9 cellular contexts compared by ENCODE assay signal in genomic region chr14:99753225-99754140, GRCh38. TPM values are rescaled to one million over a fixed set of nuclear protein-coding genes. Genes with fewer than 3 reads are reported as not detected.
A peak's percentile ranks its signal among the peaks of the same experiment; 100 is the strongest.
DNase-seq lines count a peak whose midpoint lies in the region; ATAC-seq and TF ChIP-seq lines count a peak whose summit lies in the region.
"Had no signal": no experiment of that assay in that cellular context is flagged by ENCODE, and none has a peak within 500 bp of the region (broad histone marks: within the 10 kb centered on the region; RNA-seq: fewer than 3 reads in every experiment).

No MANE protein-coding gene starts in this region.

- H3K4me1 ChIP-seq in BLaER1 = peaks cover 99% of the 10 kb centered on the region
- peaks cover 59% of the 10 kb centered on the region for H3K4me1 ChIP-seq in IMR-90 (ENCODE audit: control insufficient read depth, insufficient read depth, low read length)

- no TSS peak for BruUV-seq in IMR-90 (replicated peaks; lab: Mats Ljungman, UMichigan)

- peak overlapping the region; percentile 97 for H2BK20ac ChIP-seq in IMR-90 (ENCODE audit: low read depth, low read length)

- CTCF ChIA-PET in IMR-90 (lab: Yijun Ruan, JAX) = interaction anchor here (0.7 to 1.4 kb wide), 3 partner anchors 23 to 69 kb away, joined by 3 to 6 read pairs (median 5); no protein-coding TSS in a partner anchor

- H3K36me3 Mint-ChIP-seq in endothelial cell (ENCODE audit: low read depth, unreplicated experiment) (no peaks in the 10 kb centered on the region), neural crest cell (ENCODE audit: low read depth) (no peaks in the 10 kb centered on the region), nephron progenitor cell (ENCODE audit: low read depth) (no peaks in the 10 kb centered on the region)
- no peaks in the 10 kb centered on the region for H3K36me3 Mint-ChIP-seq in natural killer cell treated with Interleukin-12 subunit alpha and Interleukin-12 subunit beta and Interleukin-15 and Interleukin-18, amount 100 ng/mL, for 72 hours
- no peaks in the 10 kb centered on the region for H3K36me3 Mint-ChIP-seq in stimulated activated memory B cell treated with anti-CD40 and anti-IgM and Interleukin-4, amounts not matched to agents 10 μg/mL and 1 μg/mL and 100 μg/mL, for 72 hours
- H3K36me3 Mint-ChIP-seq: activated naive CD8-positive, alpha-beta T cell had no signal

- H3K4me3 Mint-ChIP-seq in endothelial cell (ENCODE audit: unreplicated experiment) (no peak overlapping the region), neural crest cell (no peak overlapping the region), nephron progenitor cell (no peak overlapping the region)
- H3K4me3 Mint-ChIP-seq in natural killer cell treated with Interleukin-12 subunit alpha and Interleukin-12 subunit beta and Interleukin-15 and Interleukin-18, amount 100 ng/mL, for 72 hours = no peak overlapping the region
- no peak overlapping the region for H3K4me3 Mint-ChIP-seq in stimulated activated memory B cell treated with anti-CD40 and anti-IgM and Interleukin-4, amounts not matched to agents 10 μg/mL and 1 μg/mL and 100 μg/mL, for 72 hours
- H3K4me3 Mint-ChIP-seq: activated naive CD8-positive, alpha-beta T cell had no signal

- H3K79me1 ChIP-seq in IMR-90 (ENCODE audit: low read depth in 1 of 2, low read length in 2 of 2) = peaks cover 0 to 28% of the 10 kb centered on the region in 2 experiments; a peak in 2 of 4 replicates

- peak overlapping the region; percentile 100 for H3K4ac ChIP-seq in IMR-90 (ENCODE audit: low read depth, low read length)

- H3K56ac ChIP-seq in IMR-90 (ENCODE audit: extremely low read depth, insufficient read depth, low read length) = peak overlapping the region; percentile 63; the same call in 1 of the 2 replicates

- H2AFZ ChIP-seq in IMR-90 (replicated peaks; ENCODE audit: low read length, poor library complexity) = peak overlapping the region; percentile 77

- TF ChIP-seq CTCF in IMR-90 (conservative IDR thresholded peaks at IDR 0.05; ENCODE audit: low read depth, low read length) (peak; percentile 18; the same call in 1 of the 2 replicates), endothelial cell (IDR thresholded peaks at IDR 0.05; ENCODE audit: unreplicated experiment) (no peak), neural crest cell (conservative IDR thresholded peaks at IDR 0.05) (no peak), nephron progenitor cell (IDR thresholded peaks at IDR 0.05) (no peak)

- peak overlapping the region; percentile 99 for H2AK5ac ChIP-seq in IMR-90 (ENCODE audit: low read depth, low read length)

- TF ChIP-seq POLR2A in IMR-90 (IDR thresholded peaks at IDR 0.05; ENCODE audit: low read depth, low read length) = no peak

- peak overlapping the region; percentile 99 for H2BK120ac ChIP-seq in IMR-90 (ENCODE audit: low read depth, low read length)

- peak overlapping the region; percentile 91 to 92 for H4K8ac ChIP-seq in IMR-90 (ENCODE audit: low read depth in 2 of 2, low read length in 2 of 2)

- no peaks in the 10 kb centered on the region for H3K27me3 ChIP-seq in BLaER1
- H3K27me3 ChIP-seq in IMR-90 (ENCODE audit: control insufficient read depth, insufficient read depth, low read length) = no peaks in the 10 kb centered on the region

- H3K9ac ChIP-seq in BLaER1 = peak overlapping the region; percentile 55; the same call in 1 of the 2 replicates
- peak overlapping the region; percentile 38; the same call in 1 of the 2 replicates for H3K9ac ChIP-seq in IMR-90 (ENCODE audit: low read depth, low read length)

- H4K20me1 ChIP-seq in BLaER1 (no peaks in the 10 kb centered on the region), IMR-90 (ENCODE audit: insufficient read depth, low read length) (peaks cover 4% of the 10 kb centered on the region; the same call in 1 of the 2 replicates)

- H3K14ac ChIP-seq in IMR-90 (replicated peaks; ENCODE audit: low read depth, low read length) = peak overlapping the region; percentile 94

- POLR2A ChIA-PET in IMR-90 (lab: Charles Lee; ENCODE audit: unreplicated experiment) = no interaction called here

- peak overlapping the region; percentile 64 for H3K23ac ChIP-seq in IMR-90 (ENCODE audit: low read depth, low read length)

- intact Hi-C loops in IMR-90 (cut with micrococcal nuclease) = no loop called here

- peaks cover 26% of the 10 kb centered on the region for H3K4me1 Mint-ChIP-seq in endothelial cell (ENCODE audit: unreplicated experiment)
- H3K4me1 Mint-ChIP-seq in neural crest cell = peaks cover 39% of the 10 kb centered on the region
- H3K4me1 Mint-ChIP-seq in natural killer cell treated with Interleukin-12 subunit alpha and Interleukin-12 subunit beta and Interleukin-15 and Interleukin-18, amount 100 ng/mL, for 72 hours (ENCODE audit: low read depth in 2 of 2) = peaks cover 5 to 6% of the 10 kb centered on the region in 2 donors
- H3K4me1 Mint-ChIP-seq in nephron progenitor cell = peaks cover 52% of the 10 kb centered on the region
- peaks cover 7% of the 10 kb centered on the region for H3K4me1 Mint-ChIP-seq in stimulated activated memory B cell treated with anti-CD40 and anti-IgM and Interleukin-4, amounts not matched to agents 10 μg/mL and 1 μg/mL and 100 μg/mL, for 72 hours

- H3K4me3 ChIP-seq in BLaER1 (peak overlapping the region; percentile 39), IMR-90 (ENCODE audit: insufficient read depth, low read depth, low read length) (no peak overlapping the region)

- no peak for ATAC-seq in IMR-90 (ENCODE audit: low read depth)
- ATAC-seq in natural killer cell treated with Interleukin-12 subunit alpha and Interleukin-12 subunit beta and Interleukin-15 and Interleukin-18, amount 100 ng/mL, for 72 hours = no peak
- ATAC-seq in stimulated activated memory B cell treated with anti-CD40 and anti-IgM and Interleukin-4, amounts not matched to agents 10 μg/mL and 1 μg/mL and 100 μg/mL, for 72 hours = no peak

- H3K27ac Mint-ChIP-seq in endothelial cell (ENCODE audit: unreplicated experiment) (peak overlapping the region; percentile 61), neural crest cell (ENCODE audit: unreplicated experiment) (peak overlapping the region; percentile 30), nephron progenitor cell (no peak overlapping the region)
- H3K27ac Mint-ChIP-seq in natural killer cell treated with Interleukin-12 subunit alpha and Interleukin-12 subunit beta and Interleukin-15 and Interleukin-18, amount 100 ng/mL, for 72 hours = no peak overlapping the region
- no peak overlapping the region for H3K27ac Mint-ChIP-seq in stimulated activated memory B cell treated with anti-CD40 and anti-IgM and Interleukin-4, amounts not matched to agents 10 μg/mL and 1 μg/mL and 100 μg/mL, for 72 hours
- H3K27ac Mint-ChIP-seq: activated naive CD8-positive, alpha-beta T cell had no signal

- in situ Hi-C loops in IMR-90 (cut with MboI; ENCODE audit: low sequenced_read_pairs) = no loop called here

- peak overlapping the region; percentile 99; the same call in 2 of the 3 replicates for H2BK15ac ChIP-seq in IMR-90 (ENCODE audit: low read depth, low read length)

- peak overlapping the region; percentile 96 for H3K4me2 ChIP-seq in BLaER1
- H3K4me2 ChIP-seq in IMR-90 (ENCODE audit: low read depth, low read length) = no peak overlapping the region

- H3K36me3 ChIP-seq in BLaER1 (no peaks in the 10 kb centered on the region), IMR-90 (ENCODE audit: control insufficient read depth, insufficient read depth, low read length) (no peaks in the 10 kb centered on the region)

- H4K91ac ChIP-seq in IMR-90 (ENCODE audit: insufficient read depth, low read depth, low read length) = peak overlapping the region; percentile 99

- peak overlapping the region; percentile 88 for H2BK5ac ChIP-seq in IMR-90 (ENCODE audit: low read depth, low read length, poor library complexity, severe bottlenecking)

- H3K18ac ChIP-seq in IMR-90 (ENCODE audit: low read depth, low read length) = peak overlapping the region; percentile 93

- H3K27me3 Mint-ChIP-seq in endothelial cell (ENCODE audit: unreplicated experiment) (peaks cover 15% of the 10 kb centered on the region), neural crest cell (ENCODE audit: low read depth) (no peaks in the 10 kb centered on the region), nephron progenitor cell (ENCODE audit: low read depth, poor library complexity) (peaks cover 18% of the 10 kb centered on the region)
- H3K27me3 Mint-ChIP-seq in natural killer cell treated with Interleukin-12 subunit alpha and Interleukin-12 subunit beta and Interleukin-15 and Interleukin-18, amount 100 ng/mL, for 72 hours = peaks cover 21 to 26% of the 10 kb centered on the region in 2 donors
- peaks cover 79% of the 10 kb centered on the region for H3K27me3 Mint-ChIP-seq in stimulated activated memory B cell treated with anti-CD40 and anti-IgM and Interleukin-4, amounts not matched to agents 10 μg/mL and 1 μg/mL and 100 μg/mL, for 72 hours

- dilution Hi-C loops in IMR-90 (cut with HindIII; ENCODE audit: low sequenced_read_pairs, unreplicated experiment) = no loop called here

- peak overlapping the region; percentile 73 for H4K5ac ChIP-seq in IMR-90 (ENCODE audit: low read depth, low read length)

- H3K27ac ChIP-seq in BLaER1 (peak overlapping the region; percentile 83), IMR-90 (ENCODE audit: insufficient read depth, low read length) (peak overlapping the region; percentile 92)

- no peak for TF ChIP-seq RAD21 in IMR-90 (IDR thresholded peaks at IDR 0.05; ENCODE audit: low read length)

- H2AK9ac ChIP-seq in IMR-90 (replicated peaks; ENCODE audit: low read depth, low read length, poor library complexity) = peak overlapping the region; percentile 93

- 60% methylated on average over 1 of the region's 16 CpGs; no CpG with 5 or more reads in 1 of the 2 experiments for WGBS in IMR-90 (ENCODE audit: extremely low coverage in 2 of 2, insufficient read length in 1 of 2), 2 experiments

- no peaks in the 10 kb centered on the region for H3K9me3 ChIP-seq in BLaER1
- H3K9me3 ChIP-seq in IMR-90 (ENCODE audit: control insufficient read depth, insufficient read depth, low read length) = no peaks in the 10 kb centered on the region

- H3K9me1 ChIP-seq in IMR-90 (ENCODE audit: insufficient read depth, low read length) = peaks cover 39% of the 10 kb centered on the region

- H3K9me3 Mint-ChIP-seq in endothelial cell (ENCODE audit: unreplicated experiment) (no peaks in the 10 kb centered on the region), neural crest cell (no peaks in the 10 kb centered on the region), nephron progenitor cell (no peaks in the 10 kb centered on the region)
- H3K9me3 Mint-ChIP-seq in natural killer cell treated with Interleukin-12 subunit alpha and Interleukin-12 subunit beta and Interleukin-15 and Interleukin-18, amount 100 ng/mL, for 72 hours = no peaks in the 10 kb centered on the region
- no peaks in the 10 kb centered on the region for H3K9me3 Mint-ChIP-seq in stimulated activated memory B cell treated with anti-CD40 and anti-IgM and Interleukin-4, amounts not matched to agents 10 μg/mL and 1 μg/mL and 100 μg/mL, for 72 hours

- no peak for DNase-seq in IMR-90
- no peak for DNase-seq in endothelial cell (ENCODE audit: low spot score)
- DNase-seq in neural crest cell (ENCODE audit: low read depth, low spot score) = no peak
- no peak for DNase-seq in natural killer cell treated with Interleukin-12 subunit alpha and Interleukin-12 subunit beta and Interleukin-15 and Interleukin-18, amount 100 ng/mL, for 72 hours (ENCODE audit: low spot score)
- no peak for DNase-seq in nephron progenitor cell
- DNase-seq in activated CD4-positive, alpha-beta T cell treated with anti-CD3 and anti-CD28 coated beads for 4 hours = no peak

RNA-seq across cellular contexts. Expression of gene EML1, which starts 39.7 kb away (rescaled TPM):
- total RNA-seq in IMR-90 (2012; rRNA removed) (34.4 and 42.3 TPM in 2 replicates), endothelial cell (ENCODE audit: unreplicated experiment) (10.0 TPM), neural crest cell (36.7 and 40.1 TPM in 2 replicates)
- polyA plus RNA-seq in IMR-90 (2012; rRNA removed) = 11.6 and 14.0 TPM in 2 replicates
- 10.6 and 11.1 TPM in 2 replicates for polyA plus RNA-seq in IMR-90 (2012; cell fraction: cytosol; rRNA removed)
- 9.4 and 14.7 TPM in 2 replicates for polyA plus RNA-seq in IMR-90 (2012; cell fraction: nucleus; rRNA removed; ENCODE audit: low replicate concordance)
- 1 to 10 TPM in 1 of 2 donors, not detected in 1; 1.4 TPM for total RNA-seq in natural killer cell treated with Interleukin-12 subunit alpha and Interleukin-12 subunit beta and Interleukin-15 and Interleukin-18, amount 100 ng/mL, for 72 hours

Comparison
In these comparisons a context has a peak if more than half of its experiments do, and no peak if none do; other contexts are left out.
1. H3K27ac Mint-ChIP-seq: peak in endothelial cell (single experiment) and neural crest cell (single experiment); none in natural killer cell treated with Interleukin-12 subunit alpha and Interleukin-12 subunit beta and Interleukin-15 and Interleukin-18, amount 100 ng/mL, for 72 hours (0 of 2), nephron progenitor cell (single experiment) and stimulated activated memory B cell treated with anti-CD40 and anti-IgM and Interleukin-4, amounts not matched to agents 10 μg/mL and 1 μg/mL and 100 μg/mL, for 72 hours (single experiment).